ENCODE assay signal across 20 cellular contexts in the genomic region with DNA sequence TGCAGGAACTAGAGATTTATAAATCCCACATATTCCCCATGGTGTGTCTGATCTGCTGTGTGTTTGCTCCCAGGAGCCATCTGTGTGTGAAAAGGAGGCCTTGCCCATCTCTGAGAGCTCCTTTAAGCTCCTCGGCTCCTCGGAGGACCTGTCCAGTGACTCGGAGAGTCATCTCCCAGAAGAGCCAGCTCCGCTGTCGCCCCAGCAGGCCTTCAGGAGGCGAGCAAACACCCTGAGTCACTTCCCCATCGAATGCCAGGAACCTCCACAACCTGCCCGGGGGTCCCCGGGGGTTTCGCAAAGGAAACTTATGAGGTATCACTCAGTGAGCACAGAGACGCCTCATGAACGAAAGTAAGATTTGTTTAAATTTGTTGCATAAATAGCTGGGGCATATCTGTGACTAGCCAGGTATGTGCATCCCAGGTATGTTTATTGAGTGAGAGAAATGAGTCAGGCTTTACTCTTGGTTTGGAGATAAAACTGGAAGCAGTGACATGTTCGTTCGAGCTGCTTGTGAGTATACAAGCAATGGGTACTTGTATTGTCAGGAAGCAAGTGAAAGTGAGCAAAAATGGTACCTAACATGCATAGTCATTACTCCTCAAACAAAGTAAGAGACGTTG.
DNase-seq lines count a peak whose midpoint lies in the region; ATAC-seq and TF ChIP-seq lines count a peak whose summit lies in the region.
"Had no signal": no experiment of that assay in that cellular context is flagged by ENCODE, and none has a peak within 500 bp of the region (broad histone marks: within the 10 kb centered on the region; RNA-seq: fewer than 3 reads in every experiment).

No MANE protein-coding gene starts in this region.

- H2AK5ac ChIP-seq in mesendoderm (ENCODE audit: low read length): no peak overlapping the region

- H3K27ac ChIP-seq in mammary epithelial cell (ENCODE audit: insufficient read depth, low read depth, low read length) (no peak overlapping the region), mesendoderm (ENCODE audit: low read depth, low read length) (no peak overlapping the region), stomach smooth muscle (ENCODE audit: low read length) (peak overlapping the region; percentile 88), dorsolateral prefrontal cortex (no peak overlapping the region)

- no peak for ATAC-seq in HG03442 (IDR thresholded peaks at IDR 0.05; ENCODE audit: unreplicated experiment)

- H3K56ac ChIP-seq in mesendoderm (ENCODE audit: low read length): no peak overlapping the region

- H3K27ac Mint-ChIP-seq in MCF 10A (ENCODE audit: low read depth, unreplicated experiment) (no peak overlapping the region), endothelial cell (ENCODE audit: unreplicated experiment) (no peak overlapping the region)

- H3K4me3 Mint-ChIP-seq in MCF 10A (ENCODE audit: unreplicated experiment): no peak overlapping the region
- H3K4me3 Mint-ChIP-seq in endothelial cell (ENCODE audit: unreplicated experiment): peak overlapping the region; percentile 37
- H3K4me3 Mint-ChIP-seq: CD8-positive, alpha-beta memory T cell; immature natural killer cell; neural crest cell had no signal

- POLR2A ChIA-PET in MCF 10A (lab: Yijun Ruan, JAX): no interaction called here

- H2BK5ac ChIP-seq in mesendoderm (ENCODE audit: low read length): no peak overlapping the region

- 94% methylated on average over 14 of the region's 15 CpGs for WGBS in mammary epithelial cell (ENCODE audit: low coverage, missing lambda C conversion rate)
- WGBS in mesendoderm (ENCODE audit: extremely low coverage, insufficient coverage, low lambda C conversion rate): no CpG with 5 or more reads among the region's 15 CpGs

- no peaks in the 10 kb centered on the region for H3K4me1 Mint-ChIP-seq in MCF 10A (ENCODE audit: insufficient read depth, unreplicated experiment)
- peaks cover 12% of the 10 kb centered on the region for H3K4me1 Mint-ChIP-seq in endothelial cell (ENCODE audit: unreplicated experiment)
- H3K4me1 Mint-ChIP-seq: CD8-positive, alpha-beta memory T cell; immature natural killer cell had no signal

- no peaks in the 10 kb centered on the region for H3K27me3 ChIP-seq in mammary epithelial cell (ENCODE audit: insufficient read depth, low read length)
- no peaks in the 10 kb centered on the region for H3K27me3 ChIP-seq in mesendoderm (ENCODE audit: insufficient read depth, low read length, poor library complexity)
- H3K27me3 ChIP-seq in stomach smooth muscle (ENCODE audit: control insufficient read depth in 1 of 2, insufficient read depth in 2 of 2, low read length in 2 of 2): no peaks in the 10 kb centered on the region
- H3K27me3 ChIP-seq in dorsolateral prefrontal cortex: no peaks in the 10 kb centered on the region
- H3K27me3 ChIP-seq: Peyer's patch had no signal

- no peak overlapping the region for H3K18ac ChIP-seq in mesendoderm (ENCODE audit: low read length)

- no peak overlapping the region for H3K4me3 ChIP-seq in mammary epithelial cell (replicated peaks in 1 of 3; ENCODE audit: insufficient read depth in 1 of 3, low read depth in 2 of 3, low read length in 3 of 3)
- no peak overlapping the region for H3K4me3 ChIP-seq in mesendoderm (ENCODE audit: low read length)
- H3K4me3 ChIP-seq in stomach smooth muscle (ENCODE audit: low read length in 2 of 2): no peak overlapping the region
- H3K4me3 ChIP-seq in dorsolateral prefrontal cortex: no peak overlapping the region
- H3K4me3 ChIP-seq: Peyer's patch had no signal

- no peaks in the 10 kb centered on the region for H3K36me3 ChIP-seq in mammary epithelial cell (ENCODE audit: insufficient read depth, low read length)
- no peaks in the 10 kb centered on the region for H3K36me3 ChIP-seq in mesendoderm (ENCODE audit: control insufficient read depth, insufficient read depth, low read length)
- peaks cover 20 to 35% of the 10 kb centered on the region in 2 donors for H3K36me3 ChIP-seq in stomach smooth muscle (ENCODE audit: control insufficient read depth in 2 of 2, insufficient read depth in 2 of 2, low read length in 2 of 2)

- H3K9me3 Mint-ChIP-seq in MCF 10A (ENCODE audit: unreplicated experiment): no peaks in the 10 kb centered on the region
- H3K9me3 Mint-ChIP-seq in endothelial cell (ENCODE audit: unreplicated experiment): no peaks in the 10 kb centered on the region
- H3K9me3 Mint-ChIP-seq: CD8-positive, alpha-beta memory T cell; immature natural killer cell; neural crest cell had no signal

- H3K9ac ChIP-seq in mammary epithelial cell (ENCODE audit: insufficient read depth, low read length): no peak overlapping the region
- H3K9ac ChIP-seq in mesendoderm (ENCODE audit: low read length): no peak overlapping the region
- no peak overlapping the region for H3K9ac ChIP-seq in stomach smooth muscle (ENCODE audit: low read length in 2 of 2)

- H2BK120ac ChIP-seq in mesendoderm (ENCODE audit: low read depth, low read length): no peak overlapping the region

- DNase-seq in mammary epithelial cell (peak; percentile 27), MCF 10A (ENCODE audit: unreplicated experiment) (no peak), endothelial cell (ENCODE audit: low spot score) (no peak), mesendoderm (peak; percentile 20), dorsolateral prefrontal cortex (no peak), GM20000 (ENCODE audit: low spot score) (no peak)
- DNase-seq: activated CD4-positive, alpha-beta T cell treated with anti-CD3 and anti-CD28 coated beads for 4 hours; activated naive CD4-positive, alpha-beta T cell treated with anti-CD3 and anti-CD28 coated beads, Interleukin-2, amount 50 U/mL, for 16 hours; aorta; CD8-positive, alpha-beta memory T cell; foreskin fibroblast; hippocampal formation; immature natural killer cell; KG1; NCI-H1436; NCI-H526 treated with DMSO at 0.1 percent for 48 hours; Peyer's patch had no signal

- no peak overlapping the region for H3K23ac ChIP-seq in mesendoderm (ENCODE audit: low read length)

- H3K4ac ChIP-seq in mesendoderm (ENCODE audit: low read depth, low read length): no peak overlapping the region

- CTCF ChIA-PET in mammary epithelial cell (lab: Charles Lee; ENCODE audit: low non-redundant PET): no interaction called here
- CTCF ChIA-PET in MCF 10A (lab: Yijun Ruan, JAX): interaction anchor here (0.7 to 1.0 kb wide), 2 partner anchors 16 to 131 kb away, joined by 3 read pairs; no protein-coding TSS in a partner anchor

- H3K9me3 ChIP-seq in mammary epithelial cell (replicated peaks; ENCODE audit: insufficient read depth, low read length) (no peaks in the 10 kb centered on the region), stomach smooth muscle (ENCODE audit: control insufficient read depth in 2 of 2, low read length in 2 of 2) (no peaks in the 10 kb centered on the region)
- H3K9me3 ChIP-seq: Peyer's patch had no signal

- H4K8ac ChIP-seq in mesendoderm (ENCODE audit: low read depth, low read length): no peak overlapping the region

- H3K79me1 ChIP-seq in mesendoderm (ENCODE audit: low read length): no peaks in the 10 kb centered on the region

- H2AFZ ChIP-seq in mammary epithelial cell (ENCODE audit: low read depth, low read length): no peak overlapping the region

- dilution Hi-C loops in mammary epithelial cell (cut with HindIII; ENCODE audit: low sequenced_read_pairs): no loop called here

- no peak overlapping the region for H4K5ac ChIP-seq in mesendoderm (ENCODE audit: low read length)

- H3K27me3 Mint-ChIP-seq in MCF 10A (ENCODE audit: insufficient read depth, unreplicated experiment) (no peaks in the 10 kb centered on the region), endothelial cell (ENCODE audit: unreplicated experiment) (peaks cover 4% of the 10 kb centered on the region)
- H3K27me3 Mint-ChIP-seq: CD8-positive, alpha-beta memory T cell had no signal

- BruUV-seq in mammary epithelial cell (replicated peaks; lab: Mats Ljungman, UMichigan) (no TSS peak), MCF 10A (replicated peaks; lab: Mats Ljungman, UMichigan) (no TSS peak)

- H3K36me3 Mint-ChIP-seq in MCF 10A (ENCODE audit: insufficient read depth, unreplicated experiment): no peaks in the 10 kb centered on the region
- H3K36me3 Mint-ChIP-seq in endothelial cell (ENCODE audit: low read depth, unreplicated experiment): peaks cover 20% of the 10 kb centered on the region

- no peaks in the 10 kb centered on the region for H3K79me2 ChIP-seq in mammary epithelial cell (ENCODE audit: insufficient read depth, low read length)
- no peaks in the 10 kb centered on the region for H3K79me2 ChIP-seq in mesendoderm (ENCODE audit: control insufficient read depth, insufficient read depth, low read length)

- H3K4me2 ChIP-seq in mammary epithelial cell (ENCODE audit: insufficient read depth, low read depth, low read length) (no peak overlapping the region), mesendoderm (ENCODE audit: low read length) (no peak overlapping the region)

- in situ Hi-C loops in mammary epithelial cell (cut with MboI; ENCODE audit: low sequenced_read_pairs in 2 of 2): loop anchor here in 1 of 2 donors (25.0 kb wide), 1 partner anchor 437 kb away; no protein-coding TSS in a partner anchor

- H2BK15ac ChIP-seq in mesendoderm (replicated peaks; ENCODE audit: low read depth): no peak overlapping the region

- intact Hi-C loops in mammary epithelial cell (cut with micrococcal nuclease): no loop called here
- intact Hi-C loops in MCF 10A (cut with micrococcal nuclease): no loop called here
- intact Hi-C loops in dorsolateral prefrontal cortex (cut with DNase I): no loop called here

- H3K4me1 ChIP-seq in mammary epithelial cell (ENCODE audit: insufficient read depth, low read length) (no peaks in the 10 kb centered on the region), mesendoderm (ENCODE audit: control insufficient read depth, low read depth, low read length) (no peaks in the 10 kb centered on the region), stomach smooth muscle (ENCODE audit: control insufficient read depth, insufficient read depth, low read length) (peaks cover 33% of the 10 kb centered on the region)

- H4K20me1 ChIP-seq in mammary epithelial cell (ENCODE audit: insufficient read depth, low read length): no peaks in the 10 kb centered on the region

- TF ChIP-seq CTCF in mammary epithelial cell (conservative IDR thresholded peaks at IDR 0.05 in 1 of 2, IDR thresholded peaks at IDR 0.05 in 1 of 2; ENCODE audit: extremely low read depth in 1 of 2, insufficient read depth in 1 of 2, low read depth in 1 of 2, low read length in 2 of 2): no peak
- TF ChIP-seq CTCF in MCF 10A (IDR thresholded peaks at IDR 0.05; ENCODE audit: unreplicated experiment): no peak
- TF ChIP-seq CTCF in endothelial cell (IDR thresholded peaks at IDR 0.05; ENCODE audit: unreplicated experiment): no peak
- no peak for TF ChIP-seq CTCF in dorsolateral prefrontal cortex (IDR thresholded peaks at IDR 0.05 in 54 of 56, conservative IDR thresholded peaks at IDR 0.05 in 2 of 56; ENCODE audit: low read depth in 1 of 56, partially characterized antibody in 56 of 56)
- no peak for TF ChIP-seq CTCF in GM20000 (IDR thresholded peaks at IDR 0.05; ENCODE audit: extremely low read depth, missing control alignments)

Comparison
In these comparisons a context has a peak if more than half of its experiments do, and no peak if none do; other contexts are left out.
1. DNase-seq: peak in mammary epithelial cell (single experiment) and mesendoderm (single experiment); none in MCF 10A (single experiment), endothelial cell (single experiment), dorsolateral prefrontal cortex (0 of 10) and GM20000 (single experiment).